Comparison of ENCODE assay signal across 9 cellular contexts in the genomic region with DNA sequence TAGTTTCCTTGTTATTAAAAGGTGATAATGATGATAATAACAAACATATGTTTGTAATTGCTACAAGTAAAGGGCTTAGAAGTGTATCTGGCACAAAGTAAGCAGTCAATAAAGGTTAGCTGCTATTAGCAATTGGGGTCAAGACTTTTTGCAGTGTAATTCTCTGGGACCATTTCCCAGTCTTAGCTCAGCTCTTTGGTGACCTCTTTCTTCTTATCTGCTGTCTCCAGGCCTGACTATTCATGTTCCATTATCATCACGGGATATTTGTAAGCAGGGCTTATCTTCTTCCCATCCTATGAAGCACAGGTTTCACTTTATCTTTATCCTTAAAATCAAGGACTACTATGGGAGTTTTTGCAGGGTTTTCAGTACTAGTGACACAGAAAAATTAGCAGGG.
DNase-seq lines count a peak whose midpoint lies in the region; ATAC-seq and TF ChIP-seq lines count a peak whose summit lies in the region.
"Had no signal": no experiment of that assay in that cellular context is flagged by ENCODE, and none has a peak within 500 bp of the region (broad histone marks: within the 10 kb centered on the region; RNA-seq: fewer than 3 reads in every experiment).

No MANE protein-coding gene starts in this region.

- H3K27me3 Mint-ChIP-seq in HFFc6 (ENCODE audit: insufficient read depth) = peaks cover 2% of the 10 kb centered on the region; the same call in 1 of the 2 replicates
- H3K27me3 Mint-ChIP-seq in activated naive CD8-positive, alpha-beta T cell treated with anti-CD3 and anti-CD28 coated beads for 36 hours = no peaks in the 10 kb centered on the region
- no peaks in the 10 kb centered on the region for H3K27me3 Mint-ChIP-seq in stimulated activated naive CD8-positive, alpha-beta T cell treated with anti-CD3 and anti-CD28 coated beads, Interleukin-15, amount 100 ng/mL, for 72 hours

- TF ChIP-seq CTCF in HFFc6 (IDR thresholded peaks at IDR 0.05) = no peak
- TF ChIP-seq CTCF in heart right ventricle (IDR thresholded peaks at IDR 0.05) = no peak
- no peak for TF ChIP-seq CTCF in thyroid gland (IDR thresholded peaks at IDR 0.05)

- DNase-seq in HFFc6 (peak; percentile 6), heart right ventricle (no peak), thyroid gland (no peak), activated T-cell treated with anti-CD3 and anti-CD28 coated beads for 4 hours (no peak), NCI-H2227 (lab: John Stamatoyannopoulos, UW; ENCODE audit: unreplicated experiment) (no peak)
- DNase-seq in activated naive CD8-positive, alpha-beta T cell treated with anti-CD3 and anti-CD28 coated beads for 36 hours = no peak
- no peak for DNase-seq in stimulated activated naive CD8-positive, alpha-beta T cell treated with anti-CD3 and anti-CD28 coated beads, Interleukin-15, amount 100 ng/mL, for 72 hours
- DNase-seq in central memory CD4-positive, alpha-beta T cell = no peak

- H3K9me3 ChIP-seq in heart right ventricle = no peaks in the 10 kb centered on the region
- no peaks in the 10 kb centered on the region for H3K9me3 ChIP-seq in thyroid gland

- no peak for TF ChIP-seq POLR2A in thyroid gland (IDR thresholded peaks at IDR 0.05)

- no peaks in the 10 kb centered on the region for H3K27me3 ChIP-seq in heart right ventricle
- H3K27me3 ChIP-seq in thyroid gland = no peaks in the 10 kb centered on the region

- ATAC-seq in heart right ventricle = peak in 7 of 8 donors; percentile 54 to 75 (median 59)
- no peak for ATAC-seq in stimulated activated naive CD8-positive, alpha-beta T cell treated with anti-CD3 and anti-CD28 coated beads, Interleukin-15, amount 100 ng/mL, for 72 hours
- ATAC-seq: GM23338 had no signal

- H3K4me1 Mint-ChIP-seq in HFFc6 (ENCODE audit: low read depth) = peaks cover 50% of the 10 kb centered on the region
- H3K4me1 Mint-ChIP-seq in activated naive CD8-positive, alpha-beta T cell treated with anti-CD3 and anti-CD28 coated beads for 36 hours = peaks cover 52% of the 10 kb centered on the region
- peaks cover 61% of the 10 kb centered on the region for H3K4me1 Mint-ChIP-seq in stimulated activated naive CD8-positive, alpha-beta T cell treated with anti-CD3 and anti-CD28 coated beads, Interleukin-15, amount 100 ng/mL, for 72 hours

- intact Hi-C loops in heart right ventricle (cut with DNase I) (no loop called here), thyroid gland (cut with DNase I) (no loop called here)

- H3K36me3 Mint-ChIP-seq in HFFc6 (ENCODE audit: low read depth) = peaks cover 40% of the 10 kb centered on the region
- H3K36me3 Mint-ChIP-seq in activated naive CD8-positive, alpha-beta T cell treated with anti-CD3 and anti-CD28 coated beads for 36 hours = peaks cover 47% of the 10 kb centered on the region

- H3K4me3 ChIP-seq in heart right ventricle (no peak overlapping the region), thyroid gland (replicated peaks in 1 of 3) (no peak overlapping the region)
- H3K4me3 ChIP-seq: GM23338 had no signal

- H3K36me3 ChIP-seq in heart right ventricle (peaks cover 0 to 4% (median 0%) of the 10 kb centered on the region in 9 donors), thyroid gland (no peaks in the 10 kb centered on the region)

- H3K27ac Mint-ChIP-seq in HFFc6 = peak overlapping the region; percentile 84
- peak overlapping the region; percentile 84 for H3K27ac Mint-ChIP-seq in activated naive CD8-positive, alpha-beta T cell treated with anti-CD3 and anti-CD28 coated beads for 36 hours
- peak overlapping the region; percentile 67 to 96 for H3K27ac Mint-ChIP-seq in stimulated activated naive CD8-positive, alpha-beta T cell treated with anti-CD3 and anti-CD28 coated beads, Interleukin-15, amount 100 ng/mL, for 72 hours
- H3K27ac Mint-ChIP-seq: GM23338 had no signal

- peaks cover 0 to 20% (median 4%) of the 10 kb centered on the region in 9 donors for H3K4me1 ChIP-seq in heart right ventricle
- peaks cover 6 to 9% of the 10 kb centered on the region in 2 donors for H3K4me1 ChIP-seq in thyroid gland

- H3K9me3 Mint-ChIP-seq in HFFc6 = no peaks in the 10 kb centered on the region
- H3K9me3 Mint-ChIP-seq in activated naive CD8-positive, alpha-beta T cell treated with anti-CD3 and anti-CD28 coated beads for 36 hours = peaks cover 1% of the 10 kb centered on the region
- peaks cover 0 to 6% of the 10 kb centered on the region in 2 donors for H3K9me3 Mint-ChIP-seq in stimulated activated naive CD8-positive, alpha-beta T cell treated with anti-CD3 and anti-CD28 coated beads, Interleukin-15, amount 100 ng/mL, for 72 hours
- H3K9me3 Mint-ChIP-seq: GM23338 had no signal

- WGBS in heart right ventricle, 2 donors = 3 to 11% methylated on average over 1 of the region's 1 CpG
- 59 to 61% methylated on average over 1 of the region's 1 CpG for WGBS in thyroid gland, 2 donors

- H3K27ac ChIP-seq in heart right ventricle (peak overlapping the region in 2 of 10 donors; percentile 29 to 36), thyroid gland (peak overlapping the region in 1 of 3 donors; percentile 31)

- no peak overlapping the region; the same call in 1 of the 2 replicates for H3K4me3 Mint-ChIP-seq in HFFc6
- no peak overlapping the region for H3K4me3 Mint-ChIP-seq in activated naive CD8-positive, alpha-beta T cell treated with anti-CD3 and anti-CD28 coated beads for 36 hours
- H3K4me3 Mint-ChIP-seq in stimulated activated naive CD8-positive, alpha-beta T cell treated with anti-CD3 and anti-CD28 coated beads, Interleukin-15, amount 100 ng/mL, for 72 hours = peak overlapping the region; percentile 31 to 32
- H3K4me3 Mint-ChIP-seq: GM23338 had no signal

Comparison
In these comparisons a context has a peak if more than half of its experiments do, and no peak if none do; other contexts are left out.
1. H3K4me3 Mint-ChIP-seq: peak in stimulated activated naive CD8-positive, alpha-beta T cell treated with anti-CD3 and anti-CD28 coated beads, Interleukin-15, amount 100 ng/mL, for 72 hours (2 of 2); none in HFFc6 (single experiment) and activated naive CD8-positive, alpha-beta T cell treated with anti-CD3 and anti-CD28 coated beads for 36 hours (single experiment).
2. Peak in every context shown above with its lines, with median percentiles within 50 percentile points of each other: H3K27ac Mint-ChIP-seq.